ENCODE assay signal across 1 cellular context in genomic region chr19:6531163-6531955, GRCh38.
A peak's percentile ranks its signal among the peaks of the same experiment; 100 is the strongest.
TF ChIP-seq lines count a peak whose summit lies in the region.

No MANE protein-coding gene starts in this region.

TF ChIP-seq in K562, 482 proteins besides CTCF, POLR2A, EP300 and RAD21 (continues in another document):
- TF ChIP-seq ELK1 (CRISPR knock-in tag; IDR thresholded peaks at IDR 0.05) = peak; percentile 60; the same call in 1 of the 2 replicates
- no peak for TF ChIP-seq ASH1L (IDR thresholded peaks at IDR 0.05; ENCODE audit: borderline replicate concordance, low read depth, partially characterized antibody)
- peak; percentile 74; the same call in 1 of the 2 replicates for TF ChIP-seq MED1 (CRISPR knock-in tag; IDR thresholded peaks at IDR 0.05; ENCODE audit: borderline replicate concordance)
- TF ChIP-seq FIP1L1 (IDR thresholded peaks at IDR 0.05; ENCODE audit: low read depth, low read length, poor library complexity, severe bottlenecking) = peak; percentile 11
- peak in 1 of 2 experiments; percentile 7 for TF ChIP-seq E2F6 (IDR thresholded peaks at IDR 0.05; ENCODE audit: borderline replicate concordance in 1 of 2, extremely low read depth in 1 of 2, insufficient read depth in 1 of 2, insufficient read length in 1 of 2, low read depth in 1 of 2, low read length in 1 of 2, poor library complexity in 1 of 2, severe bottlenecking in 1 of 2)
- 0 out of 2 replicates have a peak, but pooled peaks have one; percentile 38 for TF ChIP-seq IRF2 (CRISPR knock-in tag; IDR thresholded peaks at IDR 0.05)
- peak; percentile 12 for TF ChIP-seq PRPF4 (IDR thresholded peaks at IDR 0.05; ENCODE audit: insufficient read depth, low read depth, low read length, poor library complexity, severe bottlenecking)
- TF ChIP-seq CHD1 (IDR thresholded peaks at IDR 0.05; ENCODE audit: low read length) = peak; percentile 75
- TF ChIP-seq ATF6 (CRISPR knock-in tag; IDR thresholded peaks at IDR 0.05) = no peak
- peak; percentile 7 for TF ChIP-seq KDM5B (IDR thresholded peaks at IDR 0.05; ENCODE audit: insufficient replicate concordance, low read depth, low read length)
- TF ChIP-seq MAX (CRISPR knock-in tag; IDR thresholded peaks at IDR 0.05) = 0 out of 2 replicates have a peak, but pooled peaks have one; percentile 4
- TF ChIP-seq PCBP1 (IDR thresholded peaks at IDR 0.05; ENCODE audit: low read depth, low read length, poor library complexity, severe bottlenecking) = peak; percentile 90
- TF ChIP-seq KAT7 (CRISPR knock-in tag; IDR thresholded peaks at IDR 0.05; ENCODE audit: borderline replicate concordance) = 0 out of 2 replicates have a peak, but pooled peaks have one; percentile 98
- TF ChIP-seq RBBP5 (IDR thresholded peaks at IDR 0.05; ENCODE audit: borderline replicate concordance, insufficient read depth, low read length, poor library complexity, severe bottlenecking) = peak; percentile 67
- peak in 1 of 2 experiments; percentile 55; a peak in 1 of 4 replicates for TF ChIP-seq SIN3A (IDR thresholded peaks at IDR 0.05; ENCODE audit: borderline replicate concordance in 2 of 2, control insufficient read depth in 1 of 2, low read depth in 2 of 2, low read length in 2 of 2)
- no peak for TF ChIP-seq ZNF639 (CRISPR knock-in tag; conservative IDR thresholded peaks at IDR 0.05 in 1 of 2, IDR thresholded peaks at IDR 0.05 in 1 of 2)
- TF ChIP-seq C11orf30 (IDR thresholded peaks at IDR 0.05; ENCODE audit: low read depth) = no peak
- TF ChIP-seq MCM3 (IDR thresholded peaks at IDR 0.05) = no peak
- 0 out of 2 replicates have a peak, but pooled peaks have one; percentile 7 for TF ChIP-seq GATAD2B (IDR thresholded peaks at IDR 0.05; ENCODE audit: borderline replicate concordance)
- TF ChIP-seq NCOA6 (IDR thresholded peaks at IDR 0.05) = 0 out of 2 replicates have a peak, but pooled peaks have one; percentile 21
- 0 out of 2 replicates have a peak, but pooled peaks have one; percentile 67 for TF ChIP-seq TGIF2 (CRISPR knock-in tag; IDR thresholded peaks at IDR 0.05)
- TF ChIP-seq ELK3 (CRISPR knock-in tag; IDR thresholded peaks at IDR 0.05) = no peak
- TF ChIP-seq NR2F6 (CRISPR knock-in tag; IDR thresholded peaks at IDR 0.05) = no peak
- no peak for TF ChIP-seq ATF1 (CRISPR knock-in tag; IDR thresholded peaks at IDR 0.05)
- peak; percentile 56; the same call in 1 of the 2 replicates for TF ChIP-seq ATF1 (tag; IDR thresholded peaks at IDR 0.05)
- TF ChIP-seq ZNF431 (CRISPR knock-in tag; IDR thresholded peaks at IDR 0.05) = 0 out of 2 replicates have a peak, but pooled peaks have one; percentile 10
- no peak for TF ChIP-seq TOE1 (IDR thresholded peaks at IDR 0.05; ENCODE audit: borderline replicate concordance)
- peak; percentile 88; the same call in 1 of the 2 replicates for TF ChIP-seq TOE1 (CRISPR knock-in tag; IDR thresholded peaks at IDR 0.05; ENCODE audit: borderline replicate concordance, low read depth)
- 0 out of 2 replicates have a peak, but pooled peaks have one; percentile 88 for TF ChIP-seq ZC3H4 (CRISPR knock-in tag; IDR thresholded peaks at IDR 0.05; ENCODE audit: borderline replicate concordance)
- TF ChIP-seq TCF7 (IDR thresholded peaks at IDR 0.05; ENCODE audit: borderline replicate concordance) = no peak
- TF ChIP-seq RERE (CRISPR knock-in tag; IDR thresholded peaks at IDR 0.05; ENCODE audit: borderline replicate concordance) = peak; percentile 81; the same call in 1 of the 2 replicates
- peak; percentile 89 for TF ChIP-seq POLR2G (IDR thresholded peaks at IDR 0.05; ENCODE audit: low read depth, low read length)
- no peak for TF ChIP-seq RBM25 (IDR thresholded peaks at IDR 0.05; ENCODE audit: low read depth, low read length, severe bottlenecking)
- peak; percentile 98 for TF ChIP-seq AFF4 (CRISPR knock-in tag; IDR thresholded peaks at IDR 0.05)
- no peak for TF ChIP-seq CHAMP1 (IDR thresholded peaks at IDR 0.05)
- no peak for TF ChIP-seq KLF6 (CRISPR knock-in tag; IDR thresholded peaks at IDR 0.05; ENCODE audit: borderline replicate concordance)
- 0 out of 2 replicates have a peak, but pooled peaks have one; percentile 12 for TF ChIP-seq GTF2E2 (tag; IDR thresholded peaks at IDR 0.05)
- TF ChIP-seq NR3C1 (CRISPR knock-in tag; IDR thresholded peaks at IDR 0.05) = 0 out of 2 replicates have a peak, but pooled peaks have one; percentile 34
